12 cellular contexts compared by ENCODE assay signal in the genomic region with DNA sequence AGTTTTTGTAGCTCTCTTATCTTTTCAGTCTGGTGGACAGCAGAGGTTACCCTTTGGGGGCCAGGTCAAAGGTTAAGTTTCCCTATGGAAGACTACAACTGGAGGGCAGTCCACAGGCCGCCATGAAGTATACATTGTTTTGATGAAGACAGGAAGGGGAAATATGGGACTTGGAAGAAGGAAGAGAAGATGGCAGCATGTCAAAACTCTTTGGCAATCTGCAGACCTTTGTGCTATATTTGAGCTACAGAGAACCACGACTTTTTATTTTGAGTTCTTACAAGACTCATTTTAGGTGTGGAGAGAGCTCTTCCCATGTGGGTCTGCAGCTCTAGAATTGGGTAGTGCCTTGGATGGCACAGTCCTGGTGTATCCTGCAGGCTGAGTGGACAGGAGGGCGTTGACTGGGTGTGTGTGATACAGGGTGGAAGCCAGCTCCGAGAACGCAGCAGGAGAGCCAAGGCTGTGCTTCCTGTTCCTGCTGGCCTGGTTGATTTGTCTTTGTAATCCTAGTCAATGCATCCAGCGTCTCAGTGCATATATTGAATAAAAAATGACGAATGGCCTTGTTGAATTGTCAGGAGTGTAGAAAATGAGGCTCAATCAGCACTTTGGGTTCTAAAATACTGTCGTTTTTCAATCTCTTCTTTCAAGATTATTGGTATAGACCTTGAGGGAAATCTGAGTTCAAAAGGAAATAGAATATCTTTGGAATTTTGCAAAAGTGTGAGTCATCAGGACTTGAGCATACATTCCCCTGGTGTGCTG. TPM values are rescaled to one million over a fixed set of nuclear protein-coding genes. Genes with fewer than 3 reads are reported as not detected.
DNase-seq lines count a peak whose midpoint lies in the region; ATAC-seq and TF ChIP-seq lines count a peak whose summit lies in the region.
"Had no signal": no experiment of that assay in that cellular context is flagged by ENCODE, and none has a peak within 500 bp of the region (broad histone marks: within the 10 kb centered on the region; RNA-seq: fewer than 3 reads in every experiment).

No MANE protein-coding gene starts in this region.

- WGBS in suprapubic skin: 48% methylated on average over 8 of the region's 8 CpGs

- H3K9me3 Mint-ChIP-seq in activated naive CD4-positive, alpha-beta T cell treated with anti-CD3 and anti-CD28 coated beads for 36 hours: no peaks in the 10 kb centered on the region

- no peak for TF ChIP-seq EP300 in suprapubic skin (IDR thresholded peaks at IDR 0.05)

- H3K36me3 ChIP-seq in suprapubic skin: no peaks in the 10 kb centered on the region
- H3K36me3 ChIP-seq: right lobe of liver had no signal

- H3K27me3 ChIP-seq in suprapubic skin: no peaks in the 10 kb centered on the region
- H3K27me3 ChIP-seq: right lobe of liver had no signal

- no peak overlapping the region for H3K4me3 ChIP-seq in suprapubic skin
- H3K4me3 ChIP-seq: right lobe of liver had no signal

- H3K36me3 Mint-ChIP-seq in activated naive CD4-positive, alpha-beta T cell treated with anti-CD3 and anti-CD28 coated beads for 36 hours (ENCODE audit: low read depth): no peaks in the 10 kb centered on the region
- peaks cover 2% of the 10 kb centered on the region for H3K36me3 Mint-ChIP-seq in T-helper 17 cell (ENCODE audit: low read depth)

- peak overlapping the region; percentile 0 for H3K27ac ChIP-seq in suprapubic skin
- H3K27ac ChIP-seq: HL-60, right lobe of liver had no signal

- no peak for TF ChIP-seq POLR2A in suprapubic skin (IDR thresholded peaks at IDR 0.05)

- DNase-seq in activated naive CD4-positive, alpha-beta T cell treated with anti-CD3 and anti-CD28 coated beads for 36 hours: no peak
- DNase-seq in activated naive CD4-positive, alpha-beta T cell treated with anti-CD3 and anti-CD28 coated beads, Interleukin-2, amount 50 U/mL, for 16 hours: no peak
- DNase-seq in T-helper 17 cell (no peak), left cardiac atrium (peak; percentile 48), suprapubic skin (ENCODE audit: low spot score in 2 of 2) (peak in 1 of 2 donors; percentile 67), DMS79 (lab: John Stamatoyannopoulos, UW) (no peak), NCI-H2029 treated with DMSO at 0.1 percent for 48 hours (lab: John Stamatoyannopoulos, UW) (no peak)
- DNase-seq: glutamatergic neuron, NCI-H82, right lobe of liver had no signal

- peaks cover 64% of the 10 kb centered on the region for H3K4me1 Mint-ChIP-seq in activated naive CD4-positive, alpha-beta T cell treated with anti-CD3 and anti-CD28 coated beads for 36 hours (ENCODE audit: low read depth)
- H3K4me1 Mint-ChIP-seq in T-helper 17 cell: peaks cover 54% of the 10 kb centered on the region

- peaks cover 82% of the 10 kb centered on the region for H3K4me1 ChIP-seq in suprapubic skin

- H3K27ac Mint-ChIP-seq in activated naive CD4-positive, alpha-beta T cell treated with anti-CD3 and anti-CD28 coated beads for 36 hours: peak overlapping the region; percentile 42
- H3K27ac Mint-ChIP-seq in T-helper 17 cell: no peak overlapping the region

- ATAC-seq in T-helper 17 cell: no peak
- peak; percentile 21 to 50 for ATAC-seq in left cardiac atrium
- ATAC-seq in HG03354 (IDR thresholded peaks at IDR 0.05; ENCODE audit: poor library complexity, severe bottlenecking, unreplicated experiment): no peak

- intact Hi-C loops in activated naive CD4-positive, alpha-beta T cell treated with anti-CD3 and anti-CD28 coated beads for 36 hours (cut with micrococcal nuclease): loop anchor here (1.0 to 10.0 kb wide), 5 partner anchors 7 to 1124 kb away; partner anchors contain the start of gene SLC25A12
- intact Hi-C loops in left cardiac atrium (cut with DNase I): no loop called here

- no peak for TF ChIP-seq CTCF in suprapubic skin (IDR thresholded peaks at IDR 0.05)

- peak overlapping the region; percentile 31 for H3K4me3 Mint-ChIP-seq in activated naive CD4-positive, alpha-beta T cell treated with anti-CD3 and anti-CD28 coated beads for 36 hours
- peak overlapping the region; percentile 45 for H3K4me3 Mint-ChIP-seq in T-helper 17 cell

- CTCF ChIA-PET in activated naive CD4-positive, alpha-beta T cell treated with anti-CD3 and anti-CD28 coated beads for 36 hours (lab: Charles Lee): interaction anchor here (0.7 to 10.6 kb wide), 6 partner anchors 9 to 1566 kb away, joined by 3 to 145 read pairs (median 8); no protein-coding TSS in a partner anchor

- H3K9me3 ChIP-seq in T-helper 17 cell (ENCODE audit: control insufficient read depth, low read length, poor library complexity, severe bottlenecking) (no peaks in the 10 kb centered on the region), suprapubic skin (no peaks in the 10 kb centered on the region)
- H3K9me3 ChIP-seq: right lobe of liver had no signal

- H3K27me3 Mint-ChIP-seq in activated naive CD4-positive, alpha-beta T cell treated with anti-CD3 and anti-CD28 coated beads for 36 hours (ENCODE audit: low read depth): no peaks in the 10 kb centered on the region
- no peaks in the 10 kb centered on the region for H3K27me3 Mint-ChIP-seq in T-helper 17 cell

RNA-seq across cellular contexts. Expression of gene ITGA6, which starts 11.5 kb away (rescaled TPM):
- total RNA-seq in activated naive CD4-positive, alpha-beta T cell treated with anti-CD3 and anti-CD28 coated beads for 36 hours: 10 to 100 TPM; 16.5 to 16.8 TPM
- 10 to 100 TPM; 61.7 to 79.5 TPM for total RNA-seq in T-helper 17 cell
- 10 to 100 TPM; 47.0 to 53.3 TPM for total RNA-seq in left cardiac atrium
- 100 to 1,000 TPM in 3 of 4 donors, 10 to 100 TPM in 1; 89.6 to 204 (median 161) TPM for total RNA-seq in suprapubic skin

Comparison
In these comparisons a context has a peak if more than half of its experiments do, and no peak if none do; other contexts are left out.
1. ATAC-seq: peak in left cardiac atrium (2 of 2); none in T-helper 17 cell (single experiment) and HG03354 (single experiment).